15 cellular contexts compared by ENCODE assay signal in genomic region chr20:58271596-58272460, GRCh38. TPM values are rescaled to one million over a fixed set of nuclear protein-coding genes. Genes with fewer than 3 reads are reported as not detected.
DNase-seq lines count a peak whose midpoint lies in the region; ATAC-seq and TF ChIP-seq lines count a peak whose summit lies in the region.
"Had no signal": no experiment of that assay in that cellular context is flagged by ENCODE, and none has a peak within 500 bp of the region (broad histone marks: within the 10 kb centered on the region; RNA-seq: fewer than 3 reads in every experiment).

No MANE protein-coding gene starts in this region.

- intact Hi-C loops in PC-3 (cut with micrococcal nuclease), result no loop called here

- H3K4me3 ChIP-seq in PC-3 (ENCODE audit: low read length), result no peak overlapping the region
- no peak overlapping the region for H3K4me3 ChIP-seq in GM23338

- no peak overlapping the region for H3K9ac ChIP-seq in PC-3 (ENCODE audit: low read length)

- H3K9me3 Mint-ChIP-seq in activated naive CD4-positive, alpha-beta T cell treated with anti-CD3 and anti-CD28 coated beads, Interleukin-2, amount 50 U/mL, for 72 hours, result peaks cover 0 to 6% of the 10 kb centered on the region in 2 donors
- no peaks in the 10 kb centered on the region for H3K9me3 Mint-ChIP-seq in GM23338

- H3K79me2 ChIP-seq in PC-3 (ENCODE audit: low read length) (no peaks in the 10 kb centered on the region), GM23338 (replicated peaks; ENCODE audit: insufficient read depth) (peaks cover 8% of the 10 kb centered on the region; the same call in 1 of the 2 replicates)

- no peaks in the 10 kb centered on the region for H3K27me3 ChIP-seq in PC-3 (ENCODE audit: low read length)
- no peaks in the 10 kb centered on the region for H3K27me3 ChIP-seq in GM23338 (ENCODE audit: insufficient read depth)

- H3K27ac Mint-ChIP-seq in activated naive CD4-positive, alpha-beta T cell treated with anti-CD3 and anti-CD28 coated beads, Interleukin-2, amount 50 U/mL, for 72 hours, result no peak overlapping the region
- no peak overlapping the region for H3K27ac Mint-ChIP-seq in GM23338
- H3K27ac Mint-ChIP-seq: naive thymus-derived CD4-positive, alpha-beta T cell had no signal

- H3F3A ChIP-seq in PC-3 (ENCODE audit: low read length, unreplicated experiment) (no peaks in the 10 kb centered on the region), GM23338 (replicated peaks; ENCODE audit: low read depth) (no peaks in the 10 kb centered on the region)

- no peak for DNase-seq in activated CD4-positive, CD25-positive, alpha-beta regulatory T cell (lab: John Stamatoyannopoulos, UW)
- DNase-seq in PC-3 (no peak), NCI-H1092 (lab: John Stamatoyannopoulos, UW) (no peak), GM23338 (ENCODE audit: low spot score) (no peak), H4 (ENCODE audit: low spot score) (no peak)
- peak in 1 of 2 donors; percentile 58 for DNase-seq in activated naive CD4-positive, alpha-beta T cell treated with anti-CD3 and anti-CD28 coated beads, Interleukin-2, amount 50 U/mL, for 72 hours (ENCODE audit: low spot score in 2 of 2)
- DNase-seq in stimulated activated CD4-positive, alpha-beta T cell treated with anti-CD3 and anti-CD28 coated beads, Interleukin-2, amount 100 ng/mL, for 4 hours (ENCODE audit: low read depth), result peak; percentile 13
- DNase-seq: COR-L47, KG1, NCI-H2029 treated with DMSO at 0.1 percent for 48 hours had no signal

- H3K27ac ChIP-seq in PC-3 (ENCODE audit: low read length), result no peak overlapping the region
- no peak overlapping the region for H3K27ac ChIP-seq in GM23338 (ENCODE audit: low read depth)

- no peaks in the 10 kb centered on the region for H4K20me1 ChIP-seq in PC-3 (ENCODE audit: low read length)
- peaks cover 4% of the 10 kb centered on the region; the same call in 1 of the 2 replicates for H4K20me1 ChIP-seq in GM23338 (replicated peaks; ENCODE audit: insufficient read depth)

- TF ChIP-seq CTCF in PC-3 (conservative IDR thresholded peaks at IDR 0.05; ENCODE audit: low read depth, low read length), result no peak
- TF ChIP-seq CTCF in GM23338 (conservative IDR thresholded peaks at IDR 0.05; ENCODE audit: low read depth in 2 of 2), result no peak

- POLR2A ChIA-PET in PC-3 (lab: Charles Lee; ENCODE audit: unreplicated experiment), result no interaction called here

- H3K4me1 ChIP-seq in PC-3 (ENCODE audit: insufficient read depth, low read length) (peaks cover 15% of the 10 kb centered on the region; the same call in 1 of the 2 replicates), GM23338 (ENCODE audit: insufficient read depth) (no peaks in the 10 kb centered on the region)

- no peaks in the 10 kb centered on the region for H3K27me3 Mint-ChIP-seq in GM23338 (ENCODE audit: insufficient read depth, low read depth, poor library complexity)
- H3K27me3 Mint-ChIP-seq: naive thymus-derived CD4-positive, alpha-beta T cell had no signal

- ATAC-seq in activated CD4-positive, CD25-positive, alpha-beta regulatory T cell treated with anti-CD3 and anti-CD28 coated beads, Interleukin-2, amount 50 U/mL, for 24 hours, result peak; percentile 93 to 98
- ATAC-seq in PC-3, result peak; percentile 20; the same call in 1 of the 2 replicates
- peak; percentile 85 to 100 for ATAC-seq in activated naive CD4-positive, alpha-beta T cell treated with anti-CD3 and anti-CD28 coated beads, Interleukin-2, amount 50 U/mL, for 72 hours
- no peak for ATAC-seq in GM23338
- ATAC-seq: naive thymus-derived CD4-positive, alpha-beta T cell had no signal

- no peaks in the 10 kb centered on the region for H3K9me3 ChIP-seq in PC-3 (ENCODE audit: low read length)

- no peak overlapping the region for H3K4me3 Mint-ChIP-seq in GM23338

- peaks cover 12% of the 10 kb centered on the region for H3K4me1 Mint-ChIP-seq in GM23338

- peaks cover 9 to 35% of the 10 kb centered on the region in 2 donors for H3K36me3 Mint-ChIP-seq in activated naive CD4-positive, alpha-beta T cell treated with anti-CD3 and anti-CD28 coated beads, Interleukin-2, amount 50 U/mL, for 72 hours
- H3K36me3 Mint-ChIP-seq in GM23338 (ENCODE audit: low read depth), result peaks cover 26% of the 10 kb centered on the region

- CTCF ChIA-PET in PC-3 (lab: Charles Lee), result interaction anchor here (0.6 kb wide), 1 partner anchor 33 kb away, joined by 3 read pairs; no protein-coding TSS in a partner anchor

- H3K36me3 ChIP-seq in PC-3 (ENCODE audit: low read depth, low read length), result no peaks in the 10 kb centered on the region
- H3K36me3 ChIP-seq in GM23338 (ENCODE audit: insufficient read depth), result no peaks in the 10 kb centered on the region; the same call in 1 of the 2 replicates

- H2AFZ ChIP-seq in PC-3 (ENCODE audit: low read length) (no peak overlapping the region), GM23338 (no peak overlapping the region)

- no TSS peak for BruUV-seq in PC-3 (replicated peaks; lab: Mats Ljungman, UMichigan)

- no peak overlapping the region for H3K4me2 ChIP-seq in PC-3 (ENCODE audit: low read length)
- no peak overlapping the region for H3K4me2 ChIP-seq in GM23338

- H3K9me2 ChIP-seq in PC-3 (replicated peaks; ENCODE audit: low read length), result no peaks in the 10 kb centered on the region
- H3K9me2 ChIP-seq in GM23338 (ENCODE audit: insufficient read depth), result no peaks in the 10 kb centered on the region

TF ChIP-seq in GM23338, 12 proteins besides CTCF, POLR2A, EP300 and RAD21 (continues in another document):
- TF ChIP-seq, protein P1, sequence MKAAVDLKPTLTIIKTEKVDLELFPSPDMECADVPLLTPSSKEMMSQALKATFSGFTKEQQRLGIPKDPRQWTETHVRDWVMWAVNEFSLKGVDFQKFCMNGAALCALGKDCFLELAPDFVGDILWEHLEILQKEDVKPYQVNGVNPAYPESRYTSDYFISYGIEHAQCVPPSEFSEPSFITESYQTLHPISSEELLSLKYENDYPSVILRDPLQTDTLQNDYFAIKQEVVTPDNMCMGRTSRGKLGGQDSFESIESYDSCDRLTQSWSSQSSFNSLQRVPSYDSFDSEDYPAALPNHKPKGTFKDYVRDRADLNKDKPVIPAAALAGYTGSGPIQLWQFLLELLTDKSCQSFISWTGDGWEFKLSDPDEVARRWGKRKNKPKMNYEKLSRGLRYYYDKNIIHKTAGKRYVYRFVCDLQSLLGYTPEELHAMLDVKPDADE (IDR thresholded peaks at IDR 0.05), result no peak
- TF ChIP-seq JUNB (IDR thresholded peaks at IDR 0.05; ENCODE audit: unreplicated experiment) (no peak), POLR2AphosphoS5 (IDR thresholded peaks at IDR 0.05; ENCODE audit: low read depth) (no peak), EZH2phosphoT487 (IDR thresholded peaks at IDR 0.05; ENCODE audit: unreplicated experiment) (no peak), ZNF331 (CRISPR knock-in tag; IDR thresholded peaks at IDR 0.05; ENCODE audit: low read depth) (no peak), NANOG (IDR thresholded peaks at IDR 0.05; ENCODE audit: borderline replicate concordance) (no peak), STAT1 (IDR thresholded peaks at IDR 0.05; ENCODE audit: unreplicated experiment) (no peak), CREB1 (CRISPR knock-in tag; IDR thresholded peaks at IDR 0.05; ENCODE audit: low read depth) (no peak), EZH2 (IDR thresholded peaks at IDR 0.05; ENCODE audit: low read depth, unreplicated experiment) (no peak), ZNF114 (CRISPR knock-in tag; IDR thresholded peaks at IDR 0.05) (no peak)
- TF ChIP-seq, protein P2, sequence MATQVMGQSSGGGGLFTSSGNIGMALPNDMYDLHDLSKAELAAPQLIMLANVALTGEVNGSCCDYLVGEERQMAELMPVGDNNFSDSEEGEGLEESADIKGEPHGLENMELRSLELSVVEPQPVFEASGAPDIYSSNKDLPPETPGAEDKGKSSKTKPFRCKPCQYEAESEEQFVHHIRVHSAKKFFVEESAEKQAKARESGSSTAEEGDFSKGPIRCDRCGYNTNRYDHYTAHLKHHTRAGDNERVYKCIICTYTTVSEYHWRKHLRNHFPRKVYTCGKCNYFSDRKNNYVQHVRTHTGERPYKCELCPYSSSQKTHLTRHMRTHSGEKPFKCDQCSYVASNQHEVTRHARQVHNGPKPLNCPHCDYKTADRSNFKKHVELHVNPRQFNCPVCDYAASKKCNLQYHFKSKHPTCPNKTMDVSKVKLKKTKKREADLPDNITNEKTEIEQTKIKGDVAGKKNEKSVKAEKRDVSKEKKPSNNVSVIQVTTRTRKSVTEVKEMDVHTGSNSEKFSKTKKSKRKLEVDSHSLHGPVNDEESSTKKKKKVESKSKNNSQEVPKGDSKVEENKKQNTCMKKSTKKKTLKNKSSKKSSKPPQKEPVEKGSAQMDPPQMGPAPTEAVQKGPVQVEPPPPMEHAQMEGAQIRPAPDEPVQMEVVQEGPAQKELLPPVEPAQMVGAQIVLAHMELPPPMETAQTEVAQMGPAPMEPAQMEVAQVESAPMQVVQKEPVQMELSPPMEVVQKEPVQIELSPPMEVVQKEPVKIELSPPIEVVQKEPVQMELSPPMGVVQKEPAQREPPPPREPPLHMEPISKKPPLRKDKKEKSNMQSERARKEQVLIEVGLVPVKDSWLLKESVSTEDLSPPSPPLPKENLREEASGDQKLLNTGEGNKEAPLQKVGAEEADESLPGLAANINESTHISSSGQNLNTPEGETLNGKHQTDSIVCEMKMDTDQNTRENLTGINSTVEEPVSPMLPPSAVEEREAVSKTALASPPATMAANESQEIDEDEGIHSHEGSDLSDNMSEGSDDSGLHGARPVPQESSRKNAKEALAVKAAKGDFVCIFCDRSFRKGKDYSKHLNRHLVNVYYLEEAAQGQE (IDR thresholded peaks at IDR 0.05; ENCODE audit: unreplicated experiment), result no peak

RNA-seq across cellular contexts. Expression of gene RAB22A, which starts 37.7 kb away (rescaled TPM):
- total RNA-seq in PC-3 (2014; rRNA removed), result 47.4 and 55.0 TPM in 2 replicates
- 10 to 100 TPM; 11.8 to 15.8 TPM for total RNA-seq in activated naive CD4-positive, alpha-beta T cell treated with anti-CD3 and anti-CD28 coated beads, Interleukin-2, amount 50 U/mL, for 72 hours
- 6.0 and 6.8 TPM in 2 replicates for total RNA-seq in GM23338 (2014; rRNA removed; shearing (Covaris generic))
- 3.1 and 3.3 TPM in 2 replicates for polyA plus RNA-seq in GM23338 (2016; fragmentation: Nextera tagmentation; extraction: Ambion mirVana)
- total RNA-seq in H4 (2014; rRNA removed; shearing (Covaris generic)), result 7.3 and 11.5 TPM in 2 replicates

RNA-seq across cellular contexts. Expression of gene ANKRD60, which starts 43.4 kb away (rescaled TPM):
- total RNA-seq in PC-3 (2014; rRNA removed), result not detected in 2 replicates
- not detected for total RNA-seq in activated naive CD4-positive, alpha-beta T cell treated with anti-CD3 and anti-CD28 coated beads, Interleukin-2, amount 50 U/mL, for 72 hours
- total RNA-seq in GM23338 (2014; rRNA removed; shearing (Covaris generic)), result not detected in 2 replicates
- not detected in 2 replicates for polyA plus RNA-seq in GM23338 (2016; fragmentation: Nextera tagmentation; extraction: Ambion mirVana)
- not detected in 2 replicates for total RNA-seq in H4 (2014; rRNA removed; shearing (Covaris generic))
- total RNA-seq: A172; bronchial epithelial cell; naive thymus-derived CD4-positive, alpha-beta T cell; urinary bladder had no signal
- polyA plus RNA-seq: naive thymus-derived CD4-positive, alpha-beta T cell; urinary bladder had no signal
